Comparison of ENCODE assay signal across 36 cellular contexts in genomic region chr3:41936384-41936783, GRCh38.
"Had no signal": no experiment of that assay in that cellular context is flagged by ENCODE, and none has a peak within 500 bp of the region (broad histone marks: within the 10 kb centered on the region; RNA-seq: fewer than 3 reads in every experiment).

No MANE protein-coding gene starts in this region.

- H3K36me3 ChIP-seq: MG63 had no signal

- H3K4me3 ChIP-seq: MG63 had no signal

- DNase-seq: Karpas-422, Kasumi-1, MG63, MM.1S, MV-4-11, NCI-H1048, NCI-H1092, NCI-H1092 treated with DMSO at 0.1 percent for 48 hours, NCI-H1105, NCI-H1105 treated with DMSO at 0.1 percent for 48 hours, NCI-H1417, NCI-H1417 treated with DMSO at 0.1 percent for 48 hours, NCI-H1436, NCI-H1436 treated with DMSO at 0.1 percent for 48 hours, NCI-H146, NCI-H1694, NCI-H1694 treated with DMSO at 0.1 percent for 48 hours, NCI-H187, NCI-H187 treated with DMSO at 0.1 percent for 48 hours, NCI-H1930, NCI-H2029, NCI-H2029 treated with DMSO at 0.1 percent for 48 hours, NCI-H2081, NCI-H2081 treated with DMSO at 0.1 percent for 48 hours, NCI-H2107, NCI-H2171, NCI-H2171 treated with DMSO at 0.1 percent for 48 hours, NCI-H2227 treated with DMSO at 0.1 percent for 48 hours, NCI-H226, NCI-H345, NCI-H446, NCI-H446 treated with DMSO at 0.1 percent for 48 hours, NCI-H510A, NCI-H510A treated with DMSO at 0.1 percent for 48 hours, NCI-H524, NCI-H524 treated with DMSO at 0.1 percent for 48 hours had no signal

- H3K27me3 ChIP-seq: MG63 had no signal

- H3K9me3 ChIP-seq: MG63 had no signal
